Comparison of ENCODE assay signal across 3 cellular contexts in the genomic region with DNA sequence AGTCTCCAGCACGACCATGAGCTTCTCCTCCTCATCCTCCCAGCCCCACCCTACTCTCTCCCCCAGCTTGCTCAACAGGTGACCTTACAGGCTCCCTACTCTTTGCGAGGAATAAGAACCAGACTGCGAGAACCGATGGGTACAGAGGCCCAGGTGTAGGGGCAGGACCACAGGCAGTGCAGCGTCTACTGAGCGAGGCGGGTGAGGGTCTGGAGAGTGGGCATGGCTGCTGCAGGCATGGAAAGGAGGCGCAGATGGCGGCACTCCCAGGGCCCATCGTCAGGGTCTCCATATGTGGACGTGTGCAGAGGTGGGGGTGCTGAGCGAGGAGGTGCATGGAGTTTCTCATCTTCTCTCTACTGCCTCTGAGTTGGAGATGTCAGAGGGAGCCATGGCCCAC. TPM values are rescaled to one million over a fixed set of nuclear protein-coding genes. Genes with fewer than 3 reads are reported as not detected.
"Had no signal": no experiment of that assay in that cellular context is flagged by ENCODE, and none has a peak within 500 bp of the region (broad histone marks: within the 10 kb centered on the region; RNA-seq: fewer than 3 reads in every experiment).

No MANE protein-coding gene starts in this region.

RNA-seq across cellular contexts. Expression of a gene that starts 31.0 kb away (rescaled TPM):
- total RNA-seq: HepG2, HT-29 had no signal
- polyA plus RNA-seq: IgD-negative memory B cell had no signal
